8 cellular contexts compared by ENCODE assay signal in genomic region chr17:17836818-17837379, GRCh38. TPM values are rescaled to one million over a fixed set of nuclear protein-coding genes. Genes with fewer than 3 reads are reported as not detected.
A peak's percentile ranks its signal among the peaks of the same experiment; 100 is the strongest.
DNase-seq lines count a peak whose midpoint lies in the region; ATAC-seq and TF ChIP-seq lines count a peak whose summit lies in the region.

SREBF1 (minus strand) TSS chr17:17836986; CDS start chr17:17836817, 169 bp downstream.

- TF ChIP-seq CTCF in foreskin keratinocyte (conservative IDR thresholded peaks at IDR 0.05) (no peak), transverse colon (IDR thresholded peaks at IDR 0.05) (no peak)

- 2% methylated on average over 35 of the region's 52 CpGs; no CpG with 5 or more reads in 1 of the 2 donors for WGBS in transverse colon (ENCODE audit: low coverage in 1 of 2), 2 donors

- intact Hi-C loops in transverse colon (cut with DNase I; ENCODE audit: low total_unique reads), result no loop called here

- DNase-seq in SIG-M5 treated with dmso at 0.1 percent for 504 hours (lab: John Stamatoyannopoulos, UW; ENCODE audit: unreplicated experiment), result peak; percentile 61
- no peak for DNase-seq in SIG-M5 (lab: John Stamatoyannopoulos, UW)
- peak; percentile 72 for DNase-seq in OCI-M1 (lab: John Stamatoyannopoulos, UW)
- DNase-seq in activated effector memory CD4-positive, alpha-beta T cell treated with anti-CD3 and anti-CD28 coated beads, Interleukin-2, amount 50 U/mL, for 16 hours, result peak; percentile 85
- peak in 1 of 2 donors; percentile 44 for DNase-seq in foreskin keratinocyte
- DNase-seq in transverse colon, result peak; percentile 73

- TF ChIP-seq EP300 in transverse colon (IDR thresholded peaks at IDR 0.05; ENCODE audit: low read depth), result no peak

- H3K4me1 ChIP-seq in foreskin keratinocyte (peaks cover 42% of the 10 kb centered on the region), neuron (ENCODE audit: insufficient read depth, low read length) (peaks cover 23% of the 10 kb centered on the region), transverse colon (peaks cover 31 to 75% (median 67%) of the 10 kb centered on the region in 4 donors)

- H3K36me3 ChIP-seq in neuron (ENCODE audit: insufficient read depth, low read length), result no peaks in the 10 kb centered on the region
- no peaks in the 10 kb centered on the region for H3K36me3 ChIP-seq in transverse colon

- peak; percentile 21 for ATAC-seq in HG02870 (IDR thresholded peaks at IDR 0.05; ENCODE audit: unreplicated experiment)
- ATAC-seq in foreskin keratinocyte, result peak; percentile 1

- H3K9me3 ChIP-seq in neuron (ENCODE audit: low read length) (no peaks in the 10 kb centered on the region), transverse colon (no peaks in the 10 kb centered on the region)

- peak within 1 kb of the TSS; percentile 96 for H3K27ac ChIP-seq in foreskin keratinocyte
- H3K27ac ChIP-seq in transverse colon, result peak within 1 kb of the TSS; percentile 98 to 100 (median 99)

- TF ChIP-seq POLR2A in transverse colon (IDR thresholded peaks at IDR 0.05), result no peak

- H2AFZ ChIP-seq in neuron (ENCODE audit: low read depth, low read length), result peak within 1 kb of the TSS; percentile 48

- H3K4me3 ChIP-seq in neuron (ENCODE audit: low read length) (peak within 1 kb of the TSS; percentile 71), transverse colon (peak within 1 kb of the TSS; percentile 65 to 98 (median 74))

- no peaks in the 10 kb centered on the region for H3K27me3 ChIP-seq in foreskin keratinocyte
- no peaks in the 10 kb centered on the region for H3K27me3 ChIP-seq in neuron (ENCODE audit: insufficient read depth, low read length)
- no peaks in the 10 kb centered on the region for H3K27me3 ChIP-seq in transverse colon

- in situ Hi-C loops in transverse colon (cut with MboI; ENCODE audit: low pct_ligation_motif_present in 1 of 4, low pct_unique_long_range_greater_than_20kb in 1 of 4, low sequenced_read_pairs in 3 of 4), result no loop called here

RNA-seq across cellular contexts. Expression of gene SREBF1, which starts in this region (rescaled TPM):
- total RNA-seq in foreskin keratinocyte (113 and 118 TPM in 2 replicates), transverse colon (100 to 1,000 TPM in 3 of 4 donors, 10 to 100 TPM in 1; 45.7 to 206 (median 148) TPM)
- 67.3 and 72.1 TPM in 2 replicates for polyA plus RNA-seq in foreskin keratinocyte
